In the genomic region with DNA sequence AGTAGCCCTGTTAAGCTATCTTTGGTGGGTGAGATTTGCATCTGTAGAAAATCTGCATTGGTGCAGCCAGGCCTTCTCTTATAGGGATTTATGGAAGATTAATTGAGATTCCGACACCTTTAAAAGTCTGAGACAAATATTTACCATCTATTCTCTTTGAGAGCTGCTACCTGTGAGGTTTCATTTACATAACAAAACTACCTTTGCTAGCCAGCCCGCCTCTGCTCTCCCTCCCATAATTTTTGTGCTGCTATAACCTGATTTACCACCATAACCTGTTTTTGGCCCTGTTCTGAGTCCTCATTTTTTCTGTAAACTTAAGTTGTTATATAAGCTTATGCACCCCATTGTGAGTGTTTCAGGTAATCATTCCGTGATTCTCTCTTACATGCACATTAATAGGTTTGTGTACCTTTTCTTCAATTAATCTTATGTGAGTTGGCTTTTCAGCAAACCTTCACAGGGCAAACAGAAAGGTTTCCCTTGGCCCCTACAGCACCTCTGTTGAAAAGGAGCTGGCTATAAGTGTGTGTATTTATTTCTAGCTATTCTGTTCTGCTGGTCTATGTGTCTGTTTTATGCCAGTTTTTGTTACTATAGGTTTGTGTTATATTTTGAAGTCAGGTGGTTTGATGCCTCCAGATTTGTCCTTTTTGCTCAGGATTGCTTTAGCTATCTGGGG, we compare ENCODE assay signal across 24 cellular contexts.
DNase-seq lines count a peak whose midpoint lies in the region; FAIRE-seq lines count a peak whose summit lies in the region.
"Had no signal": no experiment of that assay in that cellular context is flagged by ENCODE, and none has a peak within 500 bp of the region (broad histone marks: within the 10 kb centered on the region; RNA-seq: fewer than 3 reads in every experiment).

No MANE protein-coding gene starts in this region.

- H3K27ac ChIP-seq in HUES6 (ENCODE audit: low read depth, low read length) (peak overlapping the region; percentile 39), iPS-20b (ENCODE audit: low read length) (peak overlapping the region; percentile 80)
- H3K27ac ChIP-seq: 22Rv1, BLaER1, HL-60 had no signal

- H3K4me1 ChIP-seq in HUES6 (ENCODE audit: control insufficient read depth, insufficient read depth, low read length) (peaks cover 28% of the 10 kb centered on the region), iPS-20b (ENCODE audit: insufficient read depth, low read length) (peaks cover 30% of the 10 kb centered on the region; the same call in 1 of the 2 replicates)
- H3K4me1 ChIP-seq: Caco-2, HAP-1 had no signal

- H3K27me3 ChIP-seq in HUES6 (ENCODE audit: control insufficient read depth, insufficient read depth, low read length), result no peaks in the 10 kb centered on the region
- no peaks in the 10 kb centered on the region for H3K27me3 ChIP-seq in iPS-20b (ENCODE audit: insufficient read depth, low read length)
- H3K27me3 ChIP-seq: BLaER1 had no signal

- DNase-seq in DMS53 (lab: John Stamatoyannopoulos, UW) (peak; percentile 16), DMS53 treated with DMSO at 0.1 percent for 48 hours (lab: John Stamatoyannopoulos, UW; ENCODE audit: unreplicated experiment) (no peak), NCI-H774 (lab: John Stamatoyannopoulos, UW) (peak; percentile 31), G401 (ENCODE audit: low spot score) (no peak), urothelium cell line (ENCODE audit: low spot score) (no peak)
- no peak for DNase-seq in activated CD4-positive, alpha-beta T cell treated with anti-CD3 and anti-CD28 coated beads for 1 hour
- DNase-seq: ACHN; Caco-2; CD4-positive, alpha-beta T cell; DMS 273 treated with DMSO at 0.1 percent for 48 hours; GDM1; NCI-H1436; NCI-H187 treated with DMSO at 0.1 percent for 48 hours; NCI-H2171 treated with DMSO at 0.1 percent for 48 hours; NCI-H446 treated with DMSO at 0.1 percent for 48 hours; NCI-H526 treated with DMSO at 0.1 percent for 48 hours; NK-92 treated with Interleukin-12 subunit alpha and Interleukin-12 subunit beta, amount 100 ng/mL, for 24 hours had no signal

- H3K9ac ChIP-seq in HUES6 (ENCODE audit: low read length), result peak overlapping the region; percentile 39
- H3K9ac ChIP-seq in iPS-20b (ENCODE audit: low read depth, low read length), result peak overlapping the region; percentile 14; the same call in 1 of the 2 replicates
- H3K9ac ChIP-seq: BLaER1 had no signal

- H3K36me3 ChIP-seq in HUES6 (ENCODE audit: control insufficient read depth, insufficient read depth, low read length) (no peaks in the 10 kb centered on the region), iPS-20b (ENCODE audit: insufficient read depth, low read depth, low read length) (no peaks in the 10 kb centered on the region)
- H3K36me3 ChIP-seq: BLaER1, HAP-1 had no signal

- in situ Hi-C loops in G401 (cut with HindIII; ENCODE audit: low sequenced_read_pairs), result no loop called here

- peak overlapping the region; percentile 19; the same call in 1 of the 2 replicates for H3K4me3 ChIP-seq in HUES6 (ENCODE audit: low read depth, low read length)
- H3K4me3 ChIP-seq in iPS-20b (ENCODE audit: low read length), result peak overlapping the region; percentile 28; the same call in 1 of the 2 replicates
- H3K4me3 ChIP-seq: BLaER1, HAP-1 had no signal

- FAIRE-seq in urothelium cell line (lab: Jason Lieb, UNC), result no peak
- FAIRE-seq: GM19239 had no signal

- peaks cover 3% of the 10 kb centered on the region for H3K9me3 ChIP-seq in HUES6 (ENCODE audit: control insufficient read depth, insufficient read depth, low read depth, low read length)
- 0 out of 2 replicates have a peak, but pooled peaks cover 2% of the 10 kb centered on the region for H3K9me3 ChIP-seq in iPS-20b (ENCODE audit: insufficient read depth, low read depth, low read length)
- H3K9me3 ChIP-seq: Caco-2, HAP-1 had no signal

Comparison
In these comparisons a context has a peak if more than half of its experiments do, and no peak if none do; other contexts are left out.
1. DNase-seq: peak in DMS53 (single experiment) and NCI-H774 (single experiment); none in DMS53 treated with DMSO at 0.1 percent for 48 hours (single experiment), G401 (single experiment), activated CD4-positive, alpha-beta T cell treated with anti-CD3 and anti-CD28 coated beads for 1 hour (single experiment) and urothelium cell line (single experiment).